ENCODE assay signal across 12 cellular contexts in genomic region chrX:14581081-14581480, GRCh38. TPM values are rescaled to one million over a fixed set of nuclear protein-coding genes. Genes with fewer than 3 reads are reported as not detected.
"Had no signal": no experiment of that assay in that cellular context is flagged by ENCODE, and none has a peak within 500 bp of the region (broad histone marks: within the 10 kb centered on the region; RNA-seq: fewer than 3 reads in every experiment).

No MANE protein-coding gene starts in this region.

- FAIRE-seq: HepG2 had no signal

- H3K27ac ChIP-seq: HL-60, KMS-11 had no signal

- H3K36me3 ChIP-seq: HAP-1 had no signal

- H3K4me2 ChIP-seq: KMS-11 had no signal

- DNase-seq: GOT3, H7, HFFc6, KBM-7 had no signal

- H3K4me3 ChIP-seq: HAP-1 had no signal

- H3K9me3 ChIP-seq: HAP-1 had no signal

- ATAC-seq: HCT116, HepG2 had no signal

- H3K9ac ChIP-seq: KMS-11 had no signal

- H3K4me1 ChIP-seq: HAP-1 had no signal

RNA-seq across cellular contexts. Expression of gene GLRA2, which starts 51.7 kb away (rescaled TPM):
- total RNA-seq: H4, H7, HepG2, HFFc6, HT1080 had no signal
- polyA plus RNA-seq: HepG2, IgD-negative memory B cell had no signal
